ENCODE assay signal across 1 cellular context in genomic region chr2:239098288-239098970, GRCh38.
TF ChIP-seq lines count a peak whose summit lies in the region.

No MANE protein-coding gene starts in this region.

TF ChIP-seq in SK-N-SH treated with all-trans-retinoic acid at 6 μM for 48 hours, 23 proteins besides CTCF, POLR2A, EP300 and RAD21 (continued from another document):
- TF ChIP-seq ZC3H10 (CRISPR knock-in tag; IDR thresholded peaks at IDR 0.05) (no peak), ESRRG (CRISPR knock-in tag; IDR thresholded peaks at IDR 0.05) (no peak), GLIS3 (CRISPR knock-in tag; IDR thresholded peaks at IDR 0.05) (no peak), SNAI2 (CRISPR knock-in tag; IDR thresholded peaks at IDR 0.05) (no peak), ZFP3 (CRISPR knock-in tag; IDR thresholded peaks at IDR 0.05) (no peak)
- TF ChIP-seq, protein P1, sequence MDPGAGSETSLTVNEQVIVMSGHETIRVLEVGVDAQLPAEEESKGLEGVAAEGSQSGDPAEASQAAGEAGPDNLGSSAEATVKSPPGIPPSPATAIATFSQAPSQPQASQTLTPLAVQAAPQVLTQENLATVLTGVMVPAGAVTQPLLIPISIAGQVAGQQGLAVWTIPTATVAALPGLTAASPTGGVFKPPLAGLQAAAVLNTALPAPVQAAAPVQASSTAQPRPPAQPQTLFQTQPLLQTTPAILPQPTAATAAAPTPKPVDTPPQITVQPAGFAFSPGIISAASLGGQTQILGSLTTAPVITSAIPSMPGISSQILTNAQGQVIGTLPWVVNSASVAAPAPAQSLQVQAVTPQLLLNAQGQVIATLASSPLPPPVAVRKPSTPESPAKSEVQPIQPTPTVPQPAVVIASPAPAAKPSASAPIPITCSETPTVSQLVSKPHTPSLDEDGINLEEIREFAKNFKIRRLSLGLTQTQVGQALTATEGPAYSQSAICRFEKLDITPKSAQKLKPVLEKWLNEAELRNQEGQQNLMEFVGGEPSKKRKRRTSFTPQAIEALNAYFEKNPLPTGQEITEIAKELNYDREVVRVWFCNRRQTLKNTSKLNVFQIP (CRISPR knock-in tag; IDR thresholded peaks at IDR 0.05; ENCODE audit: borderline replicate concordance, low read depth) = no peak
